Comparison of ENCODE assay signal across 29 cellular contexts in genomic region chr3:155242342-155242741, GRCh38. TPM values are rescaled to one million over a fixed set of nuclear protein-coding genes. Genes with fewer than 3 reads are reported as not detected.
DNase-seq lines count a peak whose midpoint lies in the region; ATAC-seq, FAIRE-seq and TF ChIP-seq lines count a peak whose summit lies in the region.
"Had no signal": no experiment of that assay in that cellular context is flagged by ENCODE, and none has a peak within 500 bp of the region (broad histone marks: within the 10 kb centered on the region; RNA-seq: fewer than 3 reads in every experiment).

No MANE protein-coding gene starts in this region.

- DNase-seq in AG20443 (ENCODE audit: low spot score): peak; percentile 50
- peak; percentile 18 for DNase-seq in MG63
- peak; percentile 46 for DNase-seq in bronchial epithelial cell (ENCODE audit: low read depth)
- DNase-seq in foreskin keratinocyte: peak in 1 of 2 donors; percentile 62
- no peak for DNase-seq in Right ventricle myocardium inferior (ENCODE audit: missing footprints)
- DNase-seq in activated CD4-positive, alpha-beta memory T cell treated with anti-CD3 and anti-CD28 coated beads, Interleukin-2, amount 10 ng/mL, durations not matched to agents 7 days and 5 days: no peak
- no peak for DNase-seq in cerebellum (ENCODE audit: low spot score)
- DNase-seq: activated CD4-positive, alpha-beta memory T cell treated with anti-CD3 and anti-CD28 coated beads for 36 hours; activated CD8-positive, alpha-beta memory T cell treated with anti-CD3 and anti-CD28 coated beads, Interleukin-2, amount 50 U/mL, for 48 hours; activated naive CD4-positive, alpha-beta T cell treated with anti-CD3 and anti-CD28 coated beads, Interleukin-2, amount 10 ng/mL, durations not matched to agents 7 days and 5 days; anterior cingulate cortex; central memory CD4-positive, alpha-beta T cell; COR-L47; dermis blood vessel endothelial cell; heart right ventricle; kidney glomerular epithelial cell; nephron progenitor cell; ovary; spleen; transverse colon had no signal

- POLR2A ChIA-PET in activated CD4-positive, alpha-beta memory T cell treated with anti-CD3 and anti-CD28 coated beads, Interleukin-2, amount 10 ng/mL, durations not matched to agents 7 days and 5 days (lab: Charles Lee): no interaction called here

- no peak overlapping the region for H3K27ac Mint-ChIP-seq in activated CD4-positive, alpha-beta memory T cell treated with anti-CD3 and anti-CD28 coated beads, Interleukin-2, amount 10 ng/mL, durations not matched to agents 7 days and 5 days
- H3K27ac Mint-ChIP-seq: activated CD4-positive, alpha-beta memory T cell treated with anti-CD3 and anti-CD28 coated beads for 36 hours; activated naive CD4-positive, alpha-beta T cell treated with anti-CD3 and anti-CD28 coated beads, Interleukin-2, amount 10 ng/mL, durations not matched to agents 7 days and 5 days; nephron progenitor cell; T-helper 2 cell treated with Interferon-gamma antibody and Interleukin-4, amounts not matched to agents 5 μg/mL and 100 μg/mL, for 36 hours had no signal

- H3K27me3 ChIP-seq in MG63: no peaks in the 10 kb centered on the region
- no peaks in the 10 kb centered on the region for H3K27me3 ChIP-seq in bronchial epithelial cell (ENCODE audit: control insufficient read depth, insufficient read depth, low read length)
- no peaks in the 10 kb centered on the region for H3K27me3 ChIP-seq in foreskin keratinocyte
- H3K27me3 ChIP-seq: BLaER1 treated with 17β-estradiol and CSF1 and Interleukin-3, amounts not matched to agents 10 nM and 100 nM; heart right ventricle; ovary; right atrium auricular region; spleen; transverse colon had no signal

- H3K9me3 ChIP-seq in MG63: no peaks in the 10 kb centered on the region
- H3K9me3 ChIP-seq: heart right ventricle, ovary, right atrium auricular region, spleen, transverse colon had no signal

- no peak for TF ChIP-seq CTCF in bronchial epithelial cell (IDR thresholded peaks at IDR 0.05; ENCODE audit: insufficient read depth, low read length, severe bottlenecking)
- TF ChIP-seq CTCF in foreskin keratinocyte (conservative IDR thresholded peaks at IDR 0.05): no peak

- H3K9me3 Mint-ChIP-seq in activated CD4-positive, alpha-beta memory T cell treated with anti-CD3 and anti-CD28 coated beads, Interleukin-2, amount 10 ng/mL, durations not matched to agents 7 days and 5 days: no peaks in the 10 kb centered on the region
- H3K9me3 Mint-ChIP-seq: activated CD4-positive, alpha-beta memory T cell treated with anti-CD3 and anti-CD28 coated beads for 36 hours; activated naive CD4-positive, alpha-beta T cell treated with anti-CD3 and anti-CD28 coated beads, Interleukin-2, amount 10 ng/mL, durations not matched to agents 7 days and 5 days; nephron progenitor cell; T-helper 2 cell treated with Interferon-gamma antibody and Interleukin-4, amounts not matched to agents 5 μg/mL and 100 μg/mL, for 36 hours had no signal

- no peaks in the 10 kb centered on the region for H3K4me1 ChIP-seq in foreskin keratinocyte
- H3K4me1 ChIP-seq: right atrium auricular region, spleen, transverse colon had no signal

- intact Hi-C loops in Right ventricle myocardium inferior (cut with DNase I): no loop called here

- no peaks in the 10 kb centered on the region for H3K4me1 Mint-ChIP-seq in activated CD4-positive, alpha-beta memory T cell treated with anti-CD3 and anti-CD28 coated beads, Interleukin-2, amount 10 ng/mL, durations not matched to agents 7 days and 5 days
- H3K4me1 Mint-ChIP-seq: activated naive CD4-positive, alpha-beta T cell treated with anti-CD3 and anti-CD28 coated beads, Interleukin-2, amount 10 ng/mL, durations not matched to agents 7 days and 5 days; nephron progenitor cell had no signal

- H3K36me3 Mint-ChIP-seq in activated CD4-positive, alpha-beta memory T cell treated with anti-CD3 and anti-CD28 coated beads, Interleukin-2, amount 10 ng/mL, durations not matched to agents 7 days and 5 days (ENCODE audit: low read depth): no peaks in the 10 kb centered on the region
- H3K36me3 Mint-ChIP-seq: activated CD4-positive, alpha-beta memory T cell treated with anti-CD3 and anti-CD28 coated beads for 36 hours; activated naive CD4-positive, alpha-beta T cell treated with anti-CD3 and anti-CD28 coated beads, Interleukin-2, amount 10 ng/mL, durations not matched to agents 7 days and 5 days had no signal

- H3K36me3 ChIP-seq in MG63 (no peaks in the 10 kb centered on the region), bronchial epithelial cell (ENCODE audit: control insufficient read depth, insufficient read depth, low read length) (no peaks in the 10 kb centered on the region)
- H3K36me3 ChIP-seq: heart right ventricle, ovary, right atrium auricular region, spleen, transverse colon had no signal

- CTCF ChIA-PET in activated CD4-positive, alpha-beta memory T cell treated with anti-CD3 and anti-CD28 coated beads, Interleukin-2, amount 10 ng/mL, durations not matched to agents 7 days and 5 days (lab: Charles Lee): no interaction called here

- H3K4me3 ChIP-seq in MG63 (no peak overlapping the region), bronchial epithelial cell (ENCODE audit: low read depth, low read length) (no peak overlapping the region)
- H3K4me3 ChIP-seq: BLaER1 treated with 17β-estradiol and CSF1 and Interleukin-3, amounts not matched to agents 10 nM and 100 nM; heart right ventricle; lung; ovary; right atrium auricular region; spleen; transverse colon had no signal

- FAIRE-seq in bronchial epithelial cell (lab: Jason Lieb, UNC): no peak
- FAIRE-seq: endometrium had no signal

- no peaks in the 10 kb centered on the region for H3K27me3 Mint-ChIP-seq in activated CD4-positive, alpha-beta memory T cell treated with anti-CD3 and anti-CD28 coated beads, Interleukin-2, amount 10 ng/mL, durations not matched to agents 7 days and 5 days
- H3K27me3 Mint-ChIP-seq: activated CD4-positive, alpha-beta memory T cell treated with anti-CD3 and anti-CD28 coated beads for 36 hours; activated naive CD4-positive, alpha-beta T cell treated with anti-CD3 and anti-CD28 coated beads, Interleukin-2, amount 10 ng/mL, durations not matched to agents 7 days and 5 days had no signal

- peak; percentile 14 for ATAC-seq in foreskin keratinocyte
- ATAC-seq in Right ventricle myocardium inferior: no peak
- ATAC-seq in HG02588 (IDR thresholded peaks at IDR 0.05; ENCODE audit: unreplicated experiment): no peak
- ATAC-seq: heart right ventricle had no signal

- H3K27ac ChIP-seq in foreskin keratinocyte: no peak overlapping the region
- H3K27ac ChIP-seq: heart right ventricle, ovary, right atrium auricular region, spleen, transverse colon had no signal

- H3K4me3 Mint-ChIP-seq in activated CD4-positive, alpha-beta memory T cell treated with anti-CD3 and anti-CD28 coated beads, Interleukin-2, amount 10 ng/mL, durations not matched to agents 7 days and 5 days: no peak overlapping the region
- H3K4me3 Mint-ChIP-seq: activated CD4-positive, alpha-beta memory T cell treated with anti-CD3 and anti-CD28 coated beads for 36 hours; activated naive CD4-positive, alpha-beta T cell treated with anti-CD3 and anti-CD28 coated beads, Interleukin-2, amount 10 ng/mL, durations not matched to agents 7 days and 5 days; nephron progenitor cell; T-helper 2 cell treated with Interferon-gamma antibody and Interleukin-4, amounts not matched to agents 5 μg/mL and 100 μg/mL, for 36 hours had no signal

RNA-seq across cellular contexts. Expression of gene STRIT1, which starts 51.1 kb away (rescaled TPM):
- not detected in 2 replicates for total RNA-seq in MG63 (2014; rRNA removed; shearing (Covaris generic); ENCODE audit: low replicate concordance)
- total RNA-seq in bronchial epithelial cell (not detected in 2 replicates), foreskin keratinocyte (not detected in 2 replicates), Right ventricle myocardium inferior (0.84 TPM), cerebellum (not detected)
- not detected in 2 replicates for polyA plus RNA-seq in foreskin keratinocyte
- total RNA-seq in activated CD4-positive, alpha-beta memory T cell treated with anti-CD3 and anti-CD28 coated beads, Interleukin-2, amount 10 ng/mL, durations not matched to agents 7 days and 5 days: not detected
- total RNA-seq: A673; activated CD4-positive, alpha-beta memory T cell treated with anti-CD3 and anti-CD28 coated beads for 36 hours; dermis blood vessel endothelial cell; lung; NCI-H460; OCI-LY7; ovary; right atrium auricular region; spleen had no signal
- polyA plus RNA-seq: lung, ovary had no signal

Comparison
In these comparisons a context has a peak if more than half of its experiments do, and no peak if none do; other contexts are left out.
1. DNase-seq: peak in AG20443 (single experiment), MG63 (single experiment) and bronchial epithelial cell (single experiment); none in Right ventricle myocardium inferior (single experiment), activated CD4-positive, alpha-beta memory T cell treated with anti-CD3 and anti-CD28 coated beads, Interleukin-2, amount 10 ng/mL, durations not matched to agents 7 days and 5 days (single experiment) and cerebellum (single experiment).